Comparison of ENCODE assay signal across 14 cellular contexts in the genomic region with DNA sequence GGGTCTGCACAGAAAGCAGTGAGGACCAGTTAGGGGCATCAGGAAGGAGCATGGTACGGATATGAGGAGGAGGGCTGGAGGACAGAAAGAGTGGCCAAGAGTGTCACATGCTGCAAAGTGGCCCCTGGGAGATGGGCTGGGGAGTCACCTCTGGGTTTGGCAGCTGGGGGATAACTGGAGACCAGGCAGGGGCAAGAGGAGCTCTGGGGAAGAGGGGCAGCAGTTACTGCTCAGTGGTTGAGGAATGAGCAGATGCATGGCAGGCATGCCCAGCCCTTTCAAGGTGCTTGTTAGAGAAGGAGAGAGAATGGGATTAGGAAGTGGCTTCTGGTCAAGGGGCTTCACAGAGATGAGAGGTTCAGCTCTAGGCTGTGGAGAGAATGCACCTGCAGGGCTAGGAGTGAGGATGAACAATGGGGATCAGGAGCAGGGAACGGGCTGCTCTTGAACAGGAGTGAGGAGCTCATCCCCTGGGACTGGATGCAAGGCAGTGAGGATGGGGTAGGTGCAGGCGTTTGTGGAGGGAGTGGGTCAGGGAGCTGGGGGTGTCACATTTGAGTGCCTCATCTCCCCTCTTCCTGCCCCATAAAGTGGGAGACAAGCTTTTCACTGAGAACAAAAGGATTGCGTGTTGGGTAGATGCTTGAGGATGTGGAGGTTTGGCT.
"Had no signal": no experiment of that assay in that cellular context is flagged by ENCODE, and none has a peak within 500 bp of the region (broad histone marks: within the 10 kb centered on the region; RNA-seq: fewer than 3 reads in every experiment).

No MANE protein-coding gene starts in this region.

- DNase-seq: activated naive CD4-positive, alpha-beta T cell treated with Interleukin-2 at 50 U/mL for 16 hours; anterior cingulate cortex; gastrocnemius medialis; heart left ventricle; mammary epithelial cell; nucleus accumbens; psoas muscle; SJCRH30; stimulated activated naive CD8-positive, alpha-beta T cell treated with anti-CD3 and anti-CD28 coated beads, Interleukin-15, amount 100 ng/mL, for 72 hours; SW 1271 had no signal

- H3K27ac Mint-ChIP-seq: nephron; stimulated activated naive CD8-positive, alpha-beta T cell treated with anti-CD3 and anti-CD28 coated beads, Interleukin-15, amount 100 ng/mL, for 72 hours; T-helper 2 cell treated with Interferon-gamma antibody and Interleukin-4, amounts not matched to agents 5 μg/mL and 100 μg/mL, for 36 hours had no signal

- ATAC-seq: gastrocnemius medialis; heart left ventricle; psoas muscle; right lobe of liver; stimulated activated naive CD8-positive, alpha-beta T cell treated with anti-CD3 and anti-CD28 coated beads, Interleukin-15, amount 100 ng/mL, for 72 hours had no signal

- H3K9me3 ChIP-seq: gastrocnemius medialis, psoas muscle, right lobe of liver, SJCRH30 had no signal

- H3K4me2 ChIP-seq: smooth muscle cell had no signal

- H3K4me1 Mint-ChIP-seq: nephron; stimulated activated naive CD8-positive, alpha-beta T cell treated with anti-CD3 and anti-CD28 coated beads, Interleukin-15, amount 100 ng/mL, for 72 hours had no signal

- H3K4me1 ChIP-seq: gastrocnemius medialis, heart left ventricle, psoas muscle, right lobe of liver, SJCRH30 had no signal

- H3K27ac ChIP-seq: gastrocnemius medialis, heart left ventricle, psoas muscle, right lobe of liver, SJCRH30 had no signal

- H3K27me3 ChIP-seq: right lobe of liver, SJCRH30 had no signal

- H3K4me3 Mint-ChIP-seq: nephron; stimulated activated naive CD8-positive, alpha-beta T cell treated with anti-CD3 and anti-CD28 coated beads, Interleukin-15, amount 100 ng/mL, for 72 hours; T-helper 2 cell treated with Interferon-gamma antibody and Interleukin-4, amounts not matched to agents 5 μg/mL and 100 μg/mL, for 36 hours had no signal

- H3K36me3 ChIP-seq: gastrocnemius medialis, heart left ventricle, right lobe of liver, SJCRH30 had no signal

- H3K4me3 ChIP-seq: gastrocnemius medialis, heart left ventricle, psoas muscle, right lobe of liver, SJCRH30, smooth muscle cell had no signal

- H3K9me3 Mint-ChIP-seq: nephron; stimulated activated naive CD8-positive, alpha-beta T cell treated with anti-CD3 and anti-CD28 coated beads, Interleukin-15, amount 100 ng/mL, for 72 hours; T-helper 2 cell treated with Interferon-gamma antibody and Interleukin-4, amounts not matched to agents 5 μg/mL and 100 μg/mL, for 36 hours had no signal
